In genomic region chr11:8038811-8039529, GRCh38 we compare ENCODE assay signal across 1 cellular context.
TF ChIP-seq lines count a peak whose summit lies in the region.

No MANE protein-coding gene starts in this region.

TF ChIP-seq in H1, 55 proteins besides CTCF, POLR2A, EP300 and RAD21:
- TF ChIP-seq KDM4A (IDR thresholded peaks at IDR 0.05; ENCODE audit: low read depth, low read length, severe bottlenecking) (no peak), ASH2L (IDR thresholded peaks at IDR 0.05; ENCODE audit: low read length) (no peak), CEBPB (IDR thresholded peaks at IDR 0.05; ENCODE audit: low read depth, low read length) (no peak), MAX (IDR thresholded peaks at IDR 0.05) (no peak), EGR1 (IDR thresholded peaks at IDR 0.05; ENCODE audit: borderline replicate concordance, low read depth, low read length) (no peak), EZH2 (IDR thresholded peaks at IDR 0.05; ENCODE audit: low read depth, low read length, severe bottlenecking) (no peak), GTF2F1 (IDR thresholded peaks at IDR 0.05; ENCODE audit: borderline replicate concordance, low read depth, low read length) (no peak), CTBP2 (IDR thresholded peaks at IDR 0.05; ENCODE audit: borderline replicate concordance, insufficient read depth, insufficient read length, low read length) (no peak), USF2 (IDR thresholded peaks at IDR 0.05; ENCODE audit: low read length) (no peak), CHD7 (IDR thresholded peaks at IDR 0.05; ENCODE audit: insufficient replicate concordance, low read length) (no peak), HDAC6 (IDR thresholded peaks at IDR 0.05; ENCODE audit: low read depth, low read length) (no peak), SP2 (IDR thresholded peaks at IDR 0.05; ENCODE audit: low read length) (no peak), TAF1 (IDR thresholded peaks at IDR 0.05; ENCODE audit: low read depth, low read length) (no peak), SP4 (IDR thresholded peaks at IDR 0.05; ENCODE audit: low read length) (no peak), SIRT6 (IDR thresholded peaks at IDR 0.05; ENCODE audit: low read length) (no peak), SIN3A (conservative IDR thresholded peaks at IDR 0.05 in 1 of 2, IDR thresholded peaks at IDR 0.05 in 1 of 2; ENCODE audit: low read depth in 1 of 2, low read length in 2 of 2) (no peak), CHD2 (IDR thresholded peaks at IDR 0.05; ENCODE audit: low read length) (no peak), PHF8 (conservative IDR thresholded peaks at IDR 0.05; ENCODE audit: low read depth, low read length) (no peak), RBBP5 (IDR thresholded peaks at IDR 0.05; ENCODE audit: borderline replicate concordance, low read depth, low read length) (no peak), POU5F1 (IDR thresholded peaks at IDR 0.05; ENCODE audit: low read depth, low read length) (no peak)
